In the genomic region with DNA sequence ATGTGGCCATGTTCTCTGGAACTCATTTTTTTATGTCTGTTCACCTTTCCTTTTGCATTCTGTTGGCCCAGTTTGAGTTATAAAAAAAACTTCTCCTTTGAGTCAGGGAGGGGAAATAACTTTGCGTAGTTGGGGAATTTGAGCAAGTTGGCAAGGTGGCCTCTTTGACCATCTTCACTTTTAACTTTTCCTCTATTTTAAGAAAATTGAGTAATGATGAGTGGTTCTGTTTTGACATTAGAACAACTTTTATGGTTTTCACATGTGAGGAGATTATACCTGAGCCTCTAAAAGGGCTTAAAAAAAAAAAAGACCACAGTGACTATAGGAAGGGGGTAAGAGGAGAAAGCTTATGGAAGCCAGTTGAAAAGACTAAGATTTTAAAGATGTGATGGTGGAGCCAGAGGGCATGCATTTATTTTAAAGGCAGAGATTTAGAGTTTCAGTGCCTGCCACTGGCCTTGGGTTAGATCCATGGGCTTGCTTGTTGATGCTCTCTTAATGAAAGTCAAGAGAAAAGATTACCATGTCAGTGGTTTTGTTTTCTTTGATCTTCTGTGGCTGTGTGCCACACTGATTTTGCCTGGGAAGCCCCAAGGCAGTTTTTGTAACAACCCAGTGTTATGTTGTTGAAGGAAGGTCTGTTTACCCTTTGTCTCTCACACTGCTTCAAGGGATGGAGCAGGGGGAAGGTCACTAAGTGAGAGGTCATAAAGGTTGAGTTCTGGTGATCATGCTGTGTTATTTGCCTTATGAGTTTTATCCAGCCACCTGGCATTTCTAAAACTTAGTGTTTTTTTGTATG, we compare ENCODE assay signal across 15 cellular contexts.
DNase-seq lines count a peak whose midpoint lies in the region; ATAC-seq and TF ChIP-seq lines count a peak whose summit lies in the region.
"Had no signal": no experiment of that assay in that cellular context is flagged by ENCODE, and none has a peak within 500 bp of the region (broad histone marks: within the 10 kb centered on the region; RNA-seq: fewer than 3 reads in every experiment).

No MANE protein-coding gene starts in this region.

- H3K9me3 Mint-ChIP-seq in activated CD4-positive, alpha-beta memory T cell treated with anti-CD3 and anti-CD28 coated beads for 36 hours, result no peaks in the 10 kb centered on the region
- H3K9me3 Mint-ChIP-seq in activated CD4-positive, alpha-beta memory T cell treated with anti-CD3 and anti-CD28 coated beads, Interleukin-2, amount 10 ng/mL, durations not matched to agents 7 days and 5 days, result no peaks in the 10 kb centered on the region
- no peaks in the 10 kb centered on the region for H3K9me3 Mint-ChIP-seq in stimulated activated memory B cell treated with anti-CD40 and anti-IgM and Interleukin-4, amounts not matched to agents 10 μg/mL and 1 μg/mL and 100 μg/mL, for 72 hours
- H3K9me3 Mint-ChIP-seq: HFFc6, memory B cell, type B pancreatic cell had no signal

- CTCF ChIA-PET in activated CD4-positive, alpha-beta memory T cell treated with anti-CD3 and anti-CD28 coated beads for 36 hours (lab: Charles Lee), result no interaction called here
- CTCF ChIA-PET in activated CD4-positive, alpha-beta memory T cell treated with anti-CD3 and anti-CD28 coated beads, Interleukin-2, amount 10 ng/mL, durations not matched to agents 7 days and 5 days (lab: Charles Lee), result no interaction called here

- H3K27me3 Mint-ChIP-seq in activated CD4-positive, alpha-beta memory T cell treated with anti-CD3 and anti-CD28 coated beads for 36 hours, result no peaks in the 10 kb centered on the region
- no peaks in the 10 kb centered on the region for H3K27me3 Mint-ChIP-seq in activated CD4-positive, alpha-beta memory T cell treated with anti-CD3 and anti-CD28 coated beads, Interleukin-2, amount 10 ng/mL, durations not matched to agents 7 days and 5 days
- no peaks in the 10 kb centered on the region for H3K27me3 Mint-ChIP-seq in stimulated activated memory B cell treated with anti-CD40 and anti-IgM and Interleukin-4, amounts not matched to agents 10 μg/mL and 1 μg/mL and 100 μg/mL, for 72 hours
- H3K27me3 Mint-ChIP-seq: activated naive CD8-positive, alpha-beta T cell; type B pancreatic cell had no signal

- ATAC-seq in HG03432 (IDR thresholded peaks at IDR 0.05; ENCODE audit: unreplicated experiment) (peak; percentile 80), heart right ventricle (no peak), GM21515 (IDR thresholded peaks at IDR 0.05; ENCODE audit: unreplicated experiment) (no peak)
- peak; percentile 55 for ATAC-seq in stimulated activated memory B cell treated with anti-CD40 and anti-IgM and Interleukin-4, amounts not matched to agents 10 μg/mL and 1 μg/mL and 100 μg/mL, for 72 hours

- DNase-seq in activated CD4-positive, alpha-beta memory T cell treated with anti-CD3 and anti-CD28 coated beads for 36 hours, result peak; percentile 13
- DNase-seq in activated CD4-positive, alpha-beta memory T cell treated with anti-CD3 and anti-CD28 coated beads, Interleukin-2, amount 10 ng/mL, durations not matched to agents 7 days and 5 days, result no peak
- peak; percentile 29 for DNase-seq in astrocyte of the hippocampus (ENCODE audit: low read depth, low spot score)
- DNase-seq in heart right ventricle, result no peak
- DNase-seq in NCI-H526 treated with DMSO at 0.1 percent for 48 hours (lab: John Stamatoyannopoulos, UW), result no peak
- DNase-seq: activated CD4-positive, alpha-beta T cell treated with anti-CD3 and anti-CD28 coated beads, Interleukin-2, amount 50 U/mL, for 4 hours; colonic mucosa; HFFc6; NCI-H2171 treated with DMSO at 0.1 percent for 48 hours had no signal

- no peaks in the 10 kb centered on the region for H3K9me3 ChIP-seq in heart right ventricle
- H3K9me3 ChIP-seq: colonic mucosa had no signal

- no peak overlapping the region for H3K4me3 ChIP-seq in heart right ventricle
- H3K4me3 ChIP-seq: colonic mucosa had no signal

- H3K27me3 ChIP-seq in heart right ventricle, result no peaks in the 10 kb centered on the region
- H3K27me3 ChIP-seq: colonic mucosa had no signal

- intact Hi-C loops in activated CD4-positive, alpha-beta memory T cell treated with anti-CD3 and anti-CD28 coated beads for 36 hours (cut with micrococcal nuclease), result no loop called here
- intact Hi-C loops in heart right ventricle (cut with DNase I), result no loop called here

- H3K27ac ChIP-seq in heart right ventricle, result no peak overlapping the region
- H3K27ac ChIP-seq: colonic mucosa had no signal

- no peak overlapping the region for H3K27ac Mint-ChIP-seq in activated CD4-positive, alpha-beta memory T cell treated with anti-CD3 and anti-CD28 coated beads for 36 hours
- no peak overlapping the region for H3K27ac Mint-ChIP-seq in activated CD4-positive, alpha-beta memory T cell treated with anti-CD3 and anti-CD28 coated beads, Interleukin-2, amount 10 ng/mL, durations not matched to agents 7 days and 5 days
- peak overlapping the region; percentile 68 for H3K27ac Mint-ChIP-seq in stimulated activated memory B cell treated with anti-CD40 and anti-IgM and Interleukin-4, amounts not matched to agents 10 μg/mL and 1 μg/mL and 100 μg/mL, for 72 hours
- H3K27ac Mint-ChIP-seq: activated naive CD8-positive, alpha-beta T cell; HFFc6; memory B cell; type B pancreatic cell had no signal

- H3K36me3 ChIP-seq in heart right ventricle, result no peaks in the 10 kb centered on the region
- H3K36me3 ChIP-seq: colonic mucosa had no signal

- no peak for TF ChIP-seq CTCF in heart right ventricle (IDR thresholded peaks at IDR 0.05)

- POLR2A ChIA-PET in activated CD4-positive, alpha-beta memory T cell treated with anti-CD3 and anti-CD28 coated beads for 36 hours (lab: Charles Lee), result no interaction called here
- POLR2A ChIA-PET in activated CD4-positive, alpha-beta memory T cell treated with anti-CD3 and anti-CD28 coated beads, Interleukin-2, amount 10 ng/mL, durations not matched to agents 7 days and 5 days (lab: Charles Lee), result no interaction called here

- peaks cover 0 to 5% (median 0%) of the 10 kb centered on the region in 9 donors for H3K4me1 ChIP-seq in heart right ventricle
- H3K4me1 ChIP-seq: colonic mucosa had no signal

- no peaks in the 10 kb centered on the region for H3K36me3 Mint-ChIP-seq in activated CD4-positive, alpha-beta memory T cell treated with anti-CD3 and anti-CD28 coated beads for 36 hours
- no peaks in the 10 kb centered on the region for H3K36me3 Mint-ChIP-seq in activated CD4-positive, alpha-beta memory T cell treated with anti-CD3 and anti-CD28 coated beads, Interleukin-2, amount 10 ng/mL, durations not matched to agents 7 days and 5 days (ENCODE audit: low read depth)
- no peaks in the 10 kb centered on the region for H3K36me3 Mint-ChIP-seq in stimulated activated memory B cell treated with anti-CD40 and anti-IgM and Interleukin-4, amounts not matched to agents 10 μg/mL and 1 μg/mL and 100 μg/mL, for 72 hours
- H3K36me3 Mint-ChIP-seq: memory B cell, type B pancreatic cell had no signal

- H3K4me1 Mint-ChIP-seq in activated CD4-positive, alpha-beta memory T cell treated with anti-CD3 and anti-CD28 coated beads for 36 hours (ENCODE audit: low read depth), result peaks cover 12% of the 10 kb centered on the region
- H3K4me1 Mint-ChIP-seq in activated CD4-positive, alpha-beta memory T cell treated with anti-CD3 and anti-CD28 coated beads, Interleukin-2, amount 10 ng/mL, durations not matched to agents 7 days and 5 days, result no peaks in the 10 kb centered on the region
- peaks cover 7% of the 10 kb centered on the region for H3K4me1 Mint-ChIP-seq in stimulated activated memory B cell treated with anti-CD40 and anti-IgM and Interleukin-4, amounts not matched to agents 10 μg/mL and 1 μg/mL and 100 μg/mL, for 72 hours
- H3K4me1 Mint-ChIP-seq: memory B cell had no signal

- WGBS in heart right ventricle, 2 donors, result 89 to 93% methylated on average over 1 of the region's 1 CpG

- H3K4me3 Mint-ChIP-seq in activated CD4-positive, alpha-beta memory T cell treated with anti-CD3 and anti-CD28 coated beads for 36 hours, result no peak overlapping the region
- no peak overlapping the region for H3K4me3 Mint-ChIP-seq in activated CD4-positive, alpha-beta memory T cell treated with anti-CD3 and anti-CD28 coated beads, Interleukin-2, amount 10 ng/mL, durations not matched to agents 7 days and 5 days
- no peak overlapping the region for H3K4me3 Mint-ChIP-seq in stimulated activated memory B cell treated with anti-CD40 and anti-IgM and Interleukin-4, amounts not matched to agents 10 μg/mL and 1 μg/mL and 100 μg/mL, for 72 hours
- H3K4me3 Mint-ChIP-seq: activated naive CD8-positive, alpha-beta T cell; HFFc6; memory B cell; type B pancreatic cell had no signal

Comparison
In these comparisons a context has a peak if more than half of its experiments do, and no peak if none do; other contexts are left out.
1. DNase-seq: peak in activated CD4-positive, alpha-beta memory T cell treated with anti-CD3 and anti-CD28 coated beads for 36 hours (single experiment) and astrocyte of the hippocampus (single experiment); none in activated CD4-positive, alpha-beta memory T cell treated with anti-CD3 and anti-CD28 coated beads, Interleukin-2, amount 10 ng/mL, durations not matched to agents 7 days and 5 days (single experiment), heart right ventricle (0 of 2) and NCI-H526 treated with DMSO at 0.1 percent for 48 hours (single experiment).
2. ATAC-seq: peak in HG03432 (single experiment) and stimulated activated memory B cell treated with anti-CD40 and anti-IgM and Interleukin-4, amounts not matched to agents 10 μg/mL and 1 μg/mL and 100 μg/mL, for 72 hours (single experiment); none in heart right ventricle (0 of 8) and GM21515 (single experiment).